20 cellular contexts compared by ENCODE assay signal in the genomic region with DNA sequence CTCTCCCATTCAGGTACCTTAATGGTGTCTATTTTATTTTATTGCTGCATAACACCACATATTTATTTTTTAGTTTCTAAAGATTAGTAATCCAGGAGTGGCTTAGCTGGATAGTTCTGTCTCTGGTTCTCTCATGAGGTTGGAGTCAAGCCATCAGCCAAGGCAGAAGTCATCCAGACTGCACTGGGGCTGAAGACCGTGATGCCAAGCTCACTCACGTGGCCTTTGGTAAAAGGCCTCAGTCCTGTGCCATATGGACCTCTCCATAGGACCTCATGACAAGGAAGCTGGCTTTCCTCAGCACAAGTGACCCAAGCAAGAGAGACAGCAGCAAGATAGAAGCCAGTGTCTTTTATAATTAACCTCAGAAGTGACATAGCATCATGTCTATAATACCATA. TPM values are rescaled to one million over a fixed set of nuclear protein-coding genes. Genes with fewer than 3 reads are reported as not detected.
DNase-seq lines count a peak whose midpoint lies in the region; ATAC-seq, FAIRE-seq and TF ChIP-seq lines count a peak whose summit lies in the region.
"Had no signal": no experiment of that assay in that cellular context is flagged by ENCODE, and none has a peak within 500 bp of the region (broad histone marks: within the 10 kb centered on the region; RNA-seq: fewer than 3 reads in every experiment).

No MANE protein-coding gene starts in this region.

- peak; percentile 67 for FAIRE-seq in D721Med (lab: Jason Lieb, UNC)
- FAIRE-seq: A549, GM12878, GM19239, H54 had no signal

- H3K27me3 Mint-ChIP-seq in HFFc6 (ENCODE audit: insufficient read depth) (peaks cover 1% of the 10 kb centered on the region; the same call in 1 of the 2 replicates), progenitor cell of endocrine pancreas (no peaks in the 10 kb centered on the region)
- H3K27me3 Mint-ChIP-seq: CD4-positive, alpha-beta T cell; CD8-positive, alpha-beta memory T cell had no signal

- H3K27ac Mint-ChIP-seq in HFFc6, result peak overlapping the region; percentile 55; the same call in 1 of the 2 replicates
- H3K27ac Mint-ChIP-seq in progenitor cell of endocrine pancreas, result no peak overlapping the region
- H3K27ac Mint-ChIP-seq: CD14-positive monocyte; CD4-positive, alpha-beta T cell had no signal

- no peak overlapping the region for H3K4me3 Mint-ChIP-seq in HFFc6
- no peak overlapping the region for H3K4me3 Mint-ChIP-seq in progenitor cell of endocrine pancreas (ENCODE audit: low read depth)
- H3K4me3 Mint-ChIP-seq: CD14-positive monocyte; CD4-positive, alpha-beta T cell; CD8-positive, alpha-beta memory T cell had no signal

- H3K36me3 Mint-ChIP-seq in HFFc6 (ENCODE audit: low read depth) (peaks cover 5% of the 10 kb centered on the region), progenitor cell of endocrine pancreas (ENCODE audit: insufficient read depth) (no peaks in the 10 kb centered on the region)
- H3K36me3 Mint-ChIP-seq: CD14-positive monocyte had no signal

- no peak for DNase-seq in D721Med (ENCODE audit: insufficient read length, low spot score)
- no peak for DNase-seq in HFFc6
- peak; percentile 74 for DNase-seq in cerebellum (ENCODE audit: low spot score)
- DNase-seq in HPDE6-E6E7 (ENCODE audit: extremely low spot score), result no peak
- no peak for DNase-seq in progenitor cell of endocrine pancreas (ENCODE audit: low spot score, unreplicated experiment)
- DNase-seq: ACHN; AML-193; BE2C; CD4-positive, alpha-beta T cell; CD8-positive, alpha-beta memory T cell; DMS53; DND-41; GDM1; GOT3 had no signal

- no peak for ATAC-seq in HG03196 (IDR thresholded peaks at IDR 0.05; ENCODE audit: unreplicated experiment)
- ATAC-seq: A549, GM12878 had no signal

- no peaks in the 10 kb centered on the region for H3K9me3 Mint-ChIP-seq in HFFc6
- no peaks in the 10 kb centered on the region for H3K9me3 Mint-ChIP-seq in progenitor cell of endocrine pancreas (ENCODE audit: low read depth)
- H3K9me3 Mint-ChIP-seq: CD14-positive monocyte; CD4-positive, alpha-beta T cell; CD8-positive, alpha-beta memory T cell had no signal

- TF ChIP-seq CTCF in D721Med (IDR thresholded peaks at IDR 0.05; ENCODE audit: insufficient read depth, missing control alignments) (no peak), HFFc6 (IDR thresholded peaks at IDR 0.05) (no peak), progenitor cell of endocrine pancreas (IDR thresholded peaks at IDR 0.05; ENCODE audit: unreplicated experiment) (no peak)

- H3K4me1 Mint-ChIP-seq in HFFc6 (ENCODE audit: low read depth) (peaks cover 48% of the 10 kb centered on the region), progenitor cell of endocrine pancreas (ENCODE audit: low read depth) (peaks cover 2% of the 10 kb centered on the region)
- H3K4me1 Mint-ChIP-seq: CD14-positive monocyte; CD8-positive, alpha-beta memory T cell had no signal

RNA-seq across cellular contexts. Expression of a gene that starts 23.0 kb away (rescaled TPM):
- total RNA-seq in HFFc6 (2021; fragmentation: NEBNext Ultra II Directional; extraction: Animal tissue kit (Norgen Biotek cat#: 25700)), result 100 to 1,000 TPM; 154 to 218 (median 187) TPM
- total RNA-seq in cerebellum (15.0 TPM), progenitor cell of endocrine pancreas (1.2 and 1.7 TPM in 2 replicates)

RNA-seq across cellular contexts. Expression of a gene that starts 47.8 kb away (rescaled TPM):
- total RNA-seq in HFFc6 (2021; fragmentation: NEBNext Ultra II Directional; extraction: Animal tissue kit (Norgen Biotek cat#: 25700)), result 100 to 1,000 TPM; 105 to 192 (median 117) TPM
- total RNA-seq in cerebellum (29.6 TPM), progenitor cell of endocrine pancreas (29.1 and 30.8 TPM in 2 replicates)
